10 cellular contexts compared by ENCODE assay signal in genomic region chr16:81610144-81610842, GRCh38.
DNase-seq lines count a peak whose midpoint lies in the region; ATAC-seq and TF ChIP-seq lines count a peak whose summit lies in the region.
"Had no signal": no experiment of that assay in that cellular context is flagged by ENCODE, and none has a peak within 500 bp of the region (broad histone marks: within the 10 kb centered on the region; RNA-seq: fewer than 3 reads in every experiment).

No MANE protein-coding gene starts in this region.

- DNase-seq in adipocyte (ENCODE audit: low read depth) (peak; percentile 80), Right ventricle myocardium inferior (ENCODE audit: missing footprints) (peak; percentile 90), NK-92 (lab: John Stamatoyannopoulos, UW; ENCODE audit: unreplicated experiment) (no peak), NCI-H1417 (lab: John Stamatoyannopoulos, UW) (no peak)
- DNase-seq in activated CD4-positive, alpha-beta T cell treated with anti-CD3 and anti-CD28 coated beads for 36 hours: no peak
- DNase-seq: Caco-2, NCI-H1048 had no signal

- no peak for TF ChIP-seq CTCF in parathyroid adenoma (IDR thresholded peaks at IDR 0.05)

- no peak overlapping the region for H3K27ac Mint-ChIP-seq in activated CD4-positive, alpha-beta T cell treated with anti-CD3 and anti-CD28 coated beads for 36 hours

- intact Hi-C loops in Right ventricle myocardium inferior (cut with DNase I): loop anchor here (5.0 to 10.0 kb wide), 3 partner anchors 43 to 208 kb away; no protein-coding TSS in a partner anchor
- intact Hi-C loops in activated CD4-positive, alpha-beta T cell treated with anti-CD3 and anti-CD28 coated beads for 36 hours (cut with DNase I, micrococcal nuclease): no loop called here

- H3K4me3 ChIP-seq in BLaER1 (no peak overlapping the region), adipocyte (ENCODE audit: low read length) (peak overlapping the region; percentile 60), parathyroid adenoma (ENCODE audit: low read depth, low read length) (no peak overlapping the region)

- ATAC-seq in Right ventricle myocardium inferior (peak; percentile 77), GM19023 (IDR thresholded peaks at IDR 0.05; ENCODE audit: unreplicated experiment) (no peak)
- ATAC-seq in activated CD4-positive, alpha-beta T cell treated with anti-CD3 and anti-CD28 coated beads for 36 hours: no peak

- H3K9me3 Mint-ChIP-seq in activated CD4-positive, alpha-beta T cell treated with anti-CD3 and anti-CD28 coated beads for 36 hours (ENCODE audit: low read depth): no peaks in the 10 kb centered on the region

- POLR2A ChIA-PET in activated CD4-positive, alpha-beta T cell treated with anti-CD3 and anti-CD28 coated beads for 36 hours (lab: Charles Lee): no interaction called here

- no peaks in the 10 kb centered on the region for H3K4me1 Mint-ChIP-seq in activated CD4-positive, alpha-beta T cell treated with anti-CD3 and anti-CD28 coated beads for 36 hours

- H3K27ac ChIP-seq in BLaER1 (peak overlapping the region; percentile 59), parathyroid adenoma (peak overlapping the region; percentile 55)

- peak overlapping the region; percentile 83 for H3K4me2 ChIP-seq in BLaER1
- no peak overlapping the region for H3K4me2 ChIP-seq in parathyroid adenoma (ENCODE audit: low read length)

- H3K9ac ChIP-seq in BLaER1 (peak overlapping the region; percentile 66; the same call in 1 of the 2 replicates), adipocyte (ENCODE audit: low read length) (peak overlapping the region; percentile 50), parathyroid adenoma (no peak overlapping the region)

- no peaks in the 10 kb centered on the region for H3K27me3 Mint-ChIP-seq in activated CD4-positive, alpha-beta T cell treated with anti-CD3 and anti-CD28 coated beads for 36 hours

- peaks cover 77% of the 10 kb centered on the region for H3K36me3 ChIP-seq in BLaER1
- H3K36me3 ChIP-seq in adipocyte (ENCODE audit: control insufficient read depth, insufficient read depth, low read length, severe bottlenecking): peaks cover 5% of the 10 kb centered on the region
- no peaks in the 10 kb centered on the region for H3K36me3 ChIP-seq in parathyroid adenoma (ENCODE audit: control insufficient read depth, insufficient read depth, low read length)

- no peak overlapping the region for H2AFZ ChIP-seq in parathyroid adenoma

- no peak overlapping the region for H3K4me3 Mint-ChIP-seq in activated CD4-positive, alpha-beta T cell treated with anti-CD3 and anti-CD28 coated beads for 36 hours

- H4K20me1 ChIP-seq in BLaER1: peaks cover 100% of the 10 kb centered on the region

- H3K79me2 ChIP-seq in parathyroid adenoma: peaks cover 5% of the 10 kb centered on the region

- H3K36me3 Mint-ChIP-seq in activated CD4-positive, alpha-beta T cell treated with anti-CD3 and anti-CD28 coated beads for 36 hours (ENCODE audit: low read depth): peaks cover 5% of the 10 kb centered on the region

- CTCF ChIA-PET in activated CD4-positive, alpha-beta T cell treated with anti-CD3 and anti-CD28 coated beads for 36 hours (lab: Charles Lee): no interaction called here

- H3K4me1 ChIP-seq in BLaER1: peaks cover 49% of the 10 kb centered on the region
- peaks cover 51% of the 10 kb centered on the region for H3K4me1 ChIP-seq in adipocyte (ENCODE audit: control insufficient read depth, insufficient read depth, low read length)
- H3K4me1 ChIP-seq in parathyroid adenoma: no peaks in the 10 kb centered on the region
- H3K4me1 ChIP-seq: Caco-2 had no signal

- no peaks in the 10 kb centered on the region for H3K27me3 ChIP-seq in BLaER1
- H3K27me3 ChIP-seq in adipocyte (replicated peaks; ENCODE audit: control insufficient read depth, insufficient read depth, low read length): no peaks in the 10 kb centered on the region
- no peaks in the 10 kb centered on the region for H3K27me3 ChIP-seq in parathyroid adenoma (ENCODE audit: control insufficient read depth, insufficient read depth, low read length)

- no peaks in the 10 kb centered on the region for H3K9me3 ChIP-seq in BLaER1
- no peaks in the 10 kb centered on the region for H3K9me3 ChIP-seq in adipocyte (ENCODE audit: control insufficient read depth, low read length)
- H3K9me3 ChIP-seq in parathyroid adenoma (ENCODE audit: control insufficient read depth, low read length): no peaks in the 10 kb centered on the region
- H3K9me3 ChIP-seq: Caco-2 had no signal

Comparison
In these comparisons a context has a peak if more than half of its experiments do, and no peak if none do; other contexts are left out.
1. DNase-seq: peak in adipocyte (single experiment) and Right ventricle myocardium inferior (single experiment); none in activated CD4-positive, alpha-beta T cell treated with anti-CD3 and anti-CD28 coated beads for 36 hours (single experiment), NK-92 (single experiment) and NCI-H1417 (0 of 3).